ENCODE assay signal across 1 cellular context in genomic region chr11:113663567-113663966, GRCh38.
TF ChIP-seq lines count a peak whose summit lies in the region.

No MANE protein-coding gene starts in this region.

TF ChIP-seq in K562, 482 proteins besides CTCF, POLR2A, EP300 and RAD21 (continued from another document and continues in another):
- no peak for TF ChIP-seq TSHZ1 (CRISPR knock-in tag; IDR thresholded peaks at IDR 0.05)
- TF ChIP-seq LARP7 (IDR thresholded peaks at IDR 0.05): no peak
- TF ChIP-seq MEIS2 (IDR thresholded peaks at IDR 0.05; ENCODE audit: partially characterized antibody): peak; percentile 83
- TF ChIP-seq ASH1L (IDR thresholded peaks at IDR 0.05; ENCODE audit: borderline replicate concordance, low read depth, partially characterized antibody): no peak
- no peak for TF ChIP-seq FOSL1 (tag; conservative IDR thresholded peaks at IDR 0.05)
- TF ChIP-seq NR4A1 (CRISPR knock-in tag; IDR thresholded peaks at IDR 0.05): no peak
- peak; percentile 89 for TF ChIP-seq NR4A1 (tag; IDR thresholded peaks at IDR 0.05)
- TF ChIP-seq RUNX1 (IDR thresholded peaks at IDR 0.05; ENCODE audit: low read depth): no peak
- no peak for TF ChIP-seq ADNP (tag; IDR thresholded peaks at IDR 0.05)
- no peak for TF ChIP-seq MIER1 (IDR thresholded peaks at IDR 0.05; ENCODE audit: low read depth)
- TF ChIP-seq RREB1 (CRISPR knock-in tag; IDR thresholded peaks at IDR 0.05): no peak
- no peak for TF ChIP-seq MCM5 (IDR thresholded peaks at IDR 0.05; ENCODE audit: low read depth)
- no peak for TF ChIP-seq PURB (CRISPR knock-in tag; IDR thresholded peaks at IDR 0.05; ENCODE audit: low read depth)
- no peak for TF ChIP-seq CEBPG (CRISPR knock-in tag; IDR thresholded peaks at IDR 0.05)
- TF ChIP-seq CEBPG (tag; conservative IDR thresholded peaks at IDR 0.05 in 1 of 2, IDR thresholded peaks at IDR 0.05 in 1 of 2): 0 out of 4 replicates have a peak, but pooled peaks of 1 of the 2 experiments have one; percentile 4
- TF ChIP-seq ETV1 (tag; conservative IDR thresholded peaks at IDR 0.05; ENCODE audit: low read depth): 0 out of 2 replicates have a peak, but pooled peaks have one; percentile 5
- TF ChIP-seq MYNN (IDR thresholded peaks at IDR 0.05): no peak
- no peak for TF ChIP-seq MYNN (CRISPR knock-in tag; IDR thresholded peaks at IDR 0.05)
- no peak for TF ChIP-seq ZNF551 (CRISPR knock-in tag; IDR thresholded peaks at IDR 0.05)
- TF ChIP-seq PRDM10 (IDR thresholded peaks at IDR 0.05; ENCODE audit: partially characterized antibody): no peak
- TF ChIP-seq ZNF263 (CRISPR knock-in tag; IDR thresholded peaks at IDR 0.05; ENCODE audit: borderline replicate concordance): no peak
- TF ChIP-seq ZKSCAN8 (CRISPR knock-in tag; IDR thresholded peaks at IDR 0.05): peak; percentile 41
- TF ChIP-seq MXI1 (IDR thresholded peaks at IDR 0.05; ENCODE audit: low read depth, low read length): no peak
- no peak for TF ChIP-seq KLF16 (IDR thresholded peaks at IDR 0.05)
- no peak for TF ChIP-seq POLR2G (IDR thresholded peaks at IDR 0.05; ENCODE audit: low read depth, low read length)
- no peak for TF ChIP-seq RAD51 (IDR thresholded peaks at IDR 0.05; ENCODE audit: borderline replicate concordance, low read depth)
- TF ChIP-seq ZNF584 (CRISPR knock-in tag; IDR thresholded peaks at IDR 0.05; ENCODE audit: low read depth): peak; percentile 90
- no peak for TF ChIP-seq PBX2 (CRISPR knock-in tag; IDR thresholded peaks at IDR 0.05; ENCODE audit: low read depth)
- TF ChIP-seq PBX2 (tag; conservative IDR thresholded peaks at IDR 0.05; ENCODE audit: low read depth): peak; percentile 80
- TF ChIP-seq NCOA2 (IDR thresholded peaks at IDR 0.05; ENCODE audit: partially characterized antibody in 2 of 2): no peak
- no peak for TF ChIP-seq ATF4 (CRISPR knock-in tag; IDR thresholded peaks at IDR 0.05)
- no peak for TF ChIP-seq RBM15 (IDR thresholded peaks at IDR 0.05; ENCODE audit: insufficient read depth, low read length)
- TF ChIP-seq HMGN3 (IDR thresholded peaks at IDR 0.05; ENCODE audit: borderline replicate concordance, extremely low read depth, insufficient read length, low read depth, low read length): no peak
- TF ChIP-seq ZNF431 (CRISPR knock-in tag; IDR thresholded peaks at IDR 0.05): no peak
- 0 out of 2 replicates have a peak, but pooled peaks have one; percentile 15 for TF ChIP-seq ZBTB34 (CRISPR knock-in tag; IDR thresholded peaks at IDR 0.05)
- TF ChIP-seq ZNF41 (CRISPR knock-in tag; conservative IDR thresholded peaks at IDR 0.05): no peak
- TF ChIP-seq FOXJ3 (CRISPR knock-in tag; IDR thresholded peaks at IDR 0.05): no peak
- TF ChIP-seq PTRF (tag; IDR thresholded peaks at IDR 0.05): no peak
- no peak for TF ChIP-seq RHOXF2B (CRISPR knock-in tag; conservative IDR thresholded peaks at IDR 0.05)
- peak; percentile 9; the same call in 1 of the 2 replicates for TF ChIP-seq KLF6 (CRISPR knock-in tag; IDR thresholded peaks at IDR 0.05; ENCODE audit: borderline replicate concordance)
- TF ChIP-seq PKNOX1 (IDR thresholded peaks at IDR 0.05): peak; percentile 57
- TF ChIP-seq NFE2 (IDR thresholded peaks at IDR 0.05; ENCODE audit: low read depth): peak; percentile 45
- no peak for TF ChIP-seq PHTF2 (CRISPR knock-in tag; IDR thresholded peaks at IDR 0.05)
- TF ChIP-seq NFE2L1 (tag; IDR thresholded peaks at IDR 0.05; ENCODE audit: borderline replicate concordance, low read depth): no peak
- no peak for TF ChIP-seq SMARCC2 (IDR thresholded peaks at IDR 0.05; ENCODE audit: low read depth)
- TF ChIP-seq SNAPC5 (CRISPR knock-in tag; IDR thresholded peaks at IDR 0.05): no peak
- no peak for TF ChIP-seq TCF3 (CRISPR knock-in tag; IDR thresholded peaks at IDR 0.05)
- no peak for TF ChIP-seq ZBTB1 (CRISPR knock-in tag; IDR thresholded peaks at IDR 0.05; ENCODE audit: borderline replicate concordance, low read depth)
